In genomic region chrX:86964321-86964720, GRCh38 we compare ENCODE assay signal across 9 cellular contexts.
"Had no signal": no experiment of that assay in that cellular context is flagged by ENCODE, and none has a peak within 500 bp of the region (broad histone marks: within the 10 kb centered on the region; RNA-seq: fewer than 3 reads in every experiment).

No MANE protein-coding gene starts in this region.

- ATAC-seq: HepG2, K562 had no signal

- H3K4me3 ChIP-seq: K562 had no signal

- H3K4me2 ChIP-seq: KMS-11 had no signal

- H3K27ac ChIP-seq: HL-60, KMS-11 had no signal

- FAIRE-seq: HepG2, HTR-8/SVneo, K562 had no signal

- DNase-seq: IMR-90, Karpas-422, KBM-7, KG1 had no signal
